ENCODE assay signal across 1 cellular context in the genomic region with DNA sequence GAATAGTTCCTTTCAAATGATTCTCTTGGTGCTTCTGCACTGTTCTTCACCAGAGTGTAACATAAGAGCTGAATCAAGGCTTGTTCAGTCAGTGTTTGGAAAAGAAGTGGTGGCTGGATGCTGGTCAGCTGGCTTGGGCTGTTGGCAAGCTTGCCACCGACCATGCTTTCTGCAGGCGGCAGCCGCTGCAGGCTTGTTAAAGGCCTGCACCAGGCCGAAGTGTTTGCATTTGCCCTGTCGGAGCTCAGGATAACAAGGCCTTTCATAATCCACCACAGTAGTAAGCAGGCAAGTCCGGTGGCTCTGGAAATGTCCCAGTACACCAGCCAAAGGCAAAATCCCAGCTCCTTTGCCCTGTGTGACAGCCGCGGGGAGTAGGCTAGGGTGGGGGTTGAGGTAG.
A peak's percentile ranks its signal among the peaks of the same experiment; 100 is the strongest.
TF ChIP-seq lines count a peak whose summit lies in the region.

No MANE protein-coding gene starts in this region.

TF ChIP-seq in HepG2, 621 proteins besides CTCF, POLR2A, EP300 and RAD21 (continued from another document and continues in another):
- TF ChIP-seq, protein P1, sequence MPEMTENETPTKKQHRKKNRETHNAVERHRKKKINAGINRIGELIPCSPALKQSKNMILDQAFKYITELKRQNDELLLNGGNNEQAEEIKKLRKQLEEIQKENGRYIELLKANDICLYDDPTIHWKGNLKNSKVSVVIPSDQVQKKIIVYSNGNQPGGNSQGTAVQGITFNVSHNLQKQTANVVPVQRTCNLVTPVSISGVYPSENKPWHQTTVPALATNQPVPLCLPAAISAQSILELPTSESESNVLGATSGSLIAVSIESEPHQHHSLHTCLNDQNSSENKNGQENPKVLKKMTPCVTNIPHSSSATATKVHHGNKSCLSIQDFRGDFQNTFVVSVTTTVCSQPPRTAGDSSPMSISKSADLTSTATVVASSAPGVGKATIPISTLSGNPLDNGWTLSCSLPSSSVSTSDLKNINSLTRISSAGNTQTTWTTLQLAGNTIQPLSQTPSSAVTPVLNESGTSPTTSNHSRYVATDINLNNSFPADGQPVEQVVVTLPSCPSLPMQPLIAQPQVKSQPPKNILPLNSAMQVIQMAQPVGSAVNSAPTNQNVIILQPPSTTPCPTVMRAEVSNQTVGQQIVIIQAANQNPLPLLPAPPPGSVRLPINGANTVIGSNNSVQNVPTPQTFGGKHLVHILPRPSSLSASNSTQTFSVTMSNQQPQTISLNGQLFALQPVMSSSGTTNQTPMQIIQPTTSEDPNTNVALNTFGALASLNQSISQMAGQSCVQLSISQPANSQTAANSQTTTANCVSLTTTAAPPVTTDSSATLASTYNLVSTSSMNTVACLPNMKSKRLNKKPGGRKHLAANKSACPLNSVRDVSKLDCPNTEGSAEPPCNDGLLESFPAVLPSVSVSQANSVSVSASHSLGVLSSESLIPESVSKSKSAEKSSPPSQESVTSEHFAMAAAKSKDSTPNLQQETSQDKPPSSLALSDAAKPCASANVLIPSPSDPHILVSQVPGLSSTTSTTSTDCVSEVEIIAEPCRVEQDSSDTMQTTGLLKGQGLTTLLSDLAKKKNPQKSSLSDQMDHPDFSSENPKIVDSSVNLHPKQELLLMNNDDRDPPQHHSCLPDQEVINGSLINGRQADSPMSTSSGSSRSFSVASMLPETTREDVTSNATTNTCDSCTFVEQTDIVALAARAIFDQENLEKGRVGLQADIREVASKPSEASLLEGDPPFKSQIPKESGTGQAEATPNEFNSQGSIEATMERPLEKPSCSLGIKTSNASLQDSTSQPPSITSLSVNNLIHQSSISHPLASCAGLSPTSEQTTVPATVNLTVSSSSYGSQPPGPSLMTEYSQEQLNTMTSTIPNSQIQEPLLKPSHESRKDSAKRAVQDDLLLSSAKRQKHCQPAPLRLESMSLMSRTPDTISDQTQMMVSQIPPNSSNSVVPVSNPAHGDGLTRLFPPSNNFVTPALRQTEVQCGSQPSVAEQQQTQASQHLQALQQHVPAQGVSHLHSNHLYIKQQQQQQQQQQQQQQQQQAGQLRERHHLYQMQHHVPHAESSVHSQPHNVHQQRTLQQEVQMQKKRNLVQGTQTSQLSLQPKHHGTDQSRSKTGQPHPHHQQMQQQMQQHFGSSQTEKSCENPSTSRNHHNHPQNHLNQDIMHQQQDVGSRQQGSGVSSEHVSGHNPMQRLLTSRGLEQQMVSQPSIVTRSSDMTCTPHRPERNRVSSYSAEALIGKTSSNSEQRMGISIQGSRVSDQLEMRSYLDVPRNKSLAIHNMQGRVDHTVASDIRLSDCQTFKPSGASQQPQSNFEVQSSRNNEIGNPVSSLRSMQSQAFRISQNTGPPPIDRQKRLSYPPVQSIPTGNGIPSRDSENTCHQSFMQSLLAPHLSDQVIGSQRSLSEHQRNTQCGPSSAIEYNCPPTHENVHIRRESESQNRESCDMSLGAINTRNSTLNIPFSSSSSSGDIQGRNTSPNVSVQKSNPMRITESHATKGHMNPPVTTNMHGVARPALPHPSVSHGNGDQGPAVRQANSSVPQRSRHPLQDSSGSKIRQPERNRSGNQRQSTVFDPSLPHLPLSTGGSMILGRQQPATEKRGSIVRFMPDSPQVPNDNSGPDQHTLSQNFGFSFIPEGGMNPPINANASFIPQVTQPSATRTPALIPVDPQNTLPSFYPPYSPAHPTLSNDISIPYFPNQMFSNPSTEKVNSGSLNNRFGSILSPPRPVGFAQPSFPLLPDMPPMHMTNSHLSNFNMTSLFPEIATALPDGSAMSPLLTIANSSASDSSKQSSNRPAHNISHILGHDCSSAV (CRISPR knock-in tag; IDR thresholded peaks at IDR 0.05; ENCODE audit: borderline replicate concordance), result no peak
- TF ChIP-seq NCOA1 (CRISPR knock-in tag; IDR thresholded peaks at IDR 0.05) (no peak), ZNF710 (CRISPR knock-in tag; IDR thresholded peaks at IDR 0.05; ENCODE audit: borderline replicate concordance) (no peak), TARDBP (CRISPR knock-in tag; IDR thresholded peaks at IDR 0.05) (no peak), GABPA (IDR thresholded peaks at IDR 0.05; ENCODE audit: low read depth, low read length) (no peak), GABPA (CRISPR knock-in tag; IDR thresholded peaks at IDR 0.05; ENCODE audit: low read depth) (no peak), SPEN (CRISPR knock-in tag; IDR thresholded peaks at IDR 0.05; ENCODE audit: low read depth) (0 out of 2 replicates have a peak, but pooled peaks have one; percentile 30), ZFX (CRISPR knock-in tag; IDR thresholded peaks at IDR 0.05; ENCODE audit: low read depth) (peak; percentile 96), PPARG (CRISPR knock-in tag; conservative IDR thresholded peaks at IDR 0.05) (no peak), CCDC6 (CRISPR knock-in tag; IDR thresholded peaks at IDR 0.05) (no peak), ZNF607 (CRISPR knock-in tag; IDR thresholded peaks at IDR 0.05; ENCODE audit: borderline replicate concordance) (no peak), RXRA (CRISPR knock-in tag; IDR thresholded peaks at IDR 0.05) (no peak), REPIN1 (CRISPR knock-in tag; IDR thresholded peaks at IDR 0.05; ENCODE audit: borderline replicate concordance, low read depth) (no peak), GMEB2 (CRISPR knock-in tag; IDR thresholded peaks at IDR 0.05; ENCODE audit: low read depth) (no peak), NR3C1 (CRISPR knock-in tag; IDR thresholded peaks at IDR 0.05) (no peak), ZNF839 (CRISPR knock-in tag; IDR thresholded peaks at IDR 0.05; ENCODE audit: borderline replicate concordance) (no peak), ZNF335 (CRISPR knock-in tag; IDR thresholded peaks at IDR 0.05) (no peak), ZNF639 (CRISPR knock-in tag; conservative IDR thresholded peaks at IDR 0.05) (no peak)
- TF ChIP-seq, protein P2, sequence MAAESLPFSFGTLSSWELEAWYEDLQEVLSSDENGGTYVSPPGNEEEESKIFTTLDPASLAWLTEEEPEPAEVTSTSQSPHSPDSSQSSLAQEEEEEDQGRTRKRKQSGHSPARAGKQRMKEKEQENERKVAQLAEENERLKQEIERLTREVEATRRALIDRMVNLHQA (CRISPR knock-in tag; IDR thresholded peaks at IDR 0.05), result no peak
- TF ChIP-seq, protein P3, sequence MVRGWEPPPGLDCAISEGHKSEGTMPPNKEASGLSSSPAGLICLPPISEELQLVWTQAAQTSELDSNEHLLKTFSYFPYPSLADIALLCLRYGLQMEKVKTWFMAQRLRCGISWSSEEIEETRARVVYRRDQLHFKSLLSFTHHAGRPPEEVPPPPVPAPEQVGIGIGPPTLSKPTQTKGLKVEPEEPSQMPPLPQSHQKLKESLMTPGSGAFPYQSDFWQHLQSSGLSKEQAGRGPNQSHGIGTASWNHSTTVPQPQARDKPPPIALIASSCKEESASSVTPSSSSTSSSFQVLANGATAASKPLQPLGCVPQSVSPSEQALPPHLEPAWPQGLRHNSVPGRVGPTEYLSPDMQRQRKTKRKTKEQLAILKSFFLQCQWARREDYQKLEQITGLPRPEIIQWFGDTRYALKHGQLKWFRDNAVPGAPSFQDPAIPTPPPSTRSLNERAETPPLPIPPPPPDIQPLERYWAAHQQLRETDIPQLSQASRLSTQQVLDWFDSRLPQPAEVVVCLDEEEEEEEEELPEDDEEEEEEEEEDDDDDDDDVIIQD (CRISPR knock-in tag; IDR thresholded peaks at IDR 0.05; ENCODE audit: low read depth), result no peak; the same call in 1 of the 2 replicates
- TF ChIP-seq, protein P4, sequence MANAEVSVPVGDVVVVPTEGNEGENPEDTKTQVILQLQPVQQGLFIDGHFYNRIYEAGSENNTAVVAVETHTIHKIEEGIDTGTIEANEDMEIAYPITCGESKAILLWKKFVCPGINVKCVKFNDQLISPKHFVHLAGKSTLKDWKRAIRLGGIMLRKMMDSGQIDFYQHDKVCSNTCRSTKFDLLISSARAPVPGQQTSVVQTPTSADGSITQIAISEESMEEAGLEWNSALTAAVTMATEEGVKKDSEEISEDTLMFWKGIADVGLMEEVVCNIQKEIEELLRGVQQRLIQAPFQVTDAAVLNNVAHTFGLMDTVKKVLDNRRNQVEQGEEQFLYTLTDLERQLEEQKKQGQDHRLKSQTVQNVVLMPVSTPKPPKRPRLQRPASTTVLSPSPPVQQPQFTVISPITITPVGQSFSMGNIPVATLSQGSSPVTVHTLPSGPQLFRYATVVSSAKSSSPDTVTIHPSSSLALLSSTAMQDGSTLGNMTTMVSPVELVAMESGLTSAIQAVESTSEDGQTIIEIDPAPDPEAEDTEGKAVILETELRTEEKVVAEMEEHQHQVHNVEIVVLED (CRISPR knock-in tag; IDR thresholded peaks at IDR 0.05; ENCODE audit: borderline replicate concordance), result no peak
- TF ChIP-seq, protein P5, sequence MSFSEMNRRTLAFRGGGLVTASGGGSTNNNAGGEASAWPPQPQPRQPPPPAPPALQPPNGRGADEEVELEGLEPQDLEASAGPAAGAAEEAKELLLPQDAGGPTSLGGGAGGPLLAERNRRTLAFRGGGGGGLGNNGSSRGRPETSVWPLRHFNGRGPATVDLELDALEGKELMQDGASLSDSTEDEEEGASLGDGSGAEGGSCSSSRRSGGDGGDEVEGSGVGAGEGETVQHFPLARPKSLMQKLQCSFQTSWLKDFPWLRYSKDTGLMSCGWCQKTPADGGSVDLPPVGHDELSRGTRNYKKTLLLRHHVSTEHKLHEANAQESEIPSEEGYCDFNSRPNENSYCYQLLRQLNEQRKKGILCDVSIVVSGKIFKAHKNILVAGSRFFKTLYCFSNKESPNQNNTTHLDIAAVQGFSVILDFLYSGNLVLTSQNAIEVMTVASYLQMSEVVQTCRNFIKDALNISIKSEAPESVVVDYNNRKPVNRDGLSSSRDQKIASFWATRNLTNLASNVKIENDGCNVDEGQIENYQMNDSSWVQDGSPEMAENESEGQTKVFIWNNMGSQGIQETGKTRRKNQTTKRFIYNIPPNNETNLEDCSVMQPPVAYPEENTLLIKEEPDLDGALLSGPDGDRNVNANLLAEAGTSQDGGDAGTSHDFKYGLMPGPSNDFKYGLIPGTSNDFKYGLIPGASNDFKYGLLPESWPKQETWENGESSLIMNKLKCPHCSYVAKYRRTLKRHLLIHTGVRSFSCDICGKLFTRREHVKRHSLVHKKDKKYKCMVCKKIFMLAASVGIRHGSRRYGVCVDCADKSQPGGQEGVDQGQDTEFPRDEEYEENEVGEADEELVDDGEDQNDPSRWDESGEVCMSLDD (CRISPR knock-in tag; IDR thresholded peaks at IDR 0.05; ENCODE audit: borderline replicate concordance), result no peak
- TF ChIP-seq, protein P6, sequence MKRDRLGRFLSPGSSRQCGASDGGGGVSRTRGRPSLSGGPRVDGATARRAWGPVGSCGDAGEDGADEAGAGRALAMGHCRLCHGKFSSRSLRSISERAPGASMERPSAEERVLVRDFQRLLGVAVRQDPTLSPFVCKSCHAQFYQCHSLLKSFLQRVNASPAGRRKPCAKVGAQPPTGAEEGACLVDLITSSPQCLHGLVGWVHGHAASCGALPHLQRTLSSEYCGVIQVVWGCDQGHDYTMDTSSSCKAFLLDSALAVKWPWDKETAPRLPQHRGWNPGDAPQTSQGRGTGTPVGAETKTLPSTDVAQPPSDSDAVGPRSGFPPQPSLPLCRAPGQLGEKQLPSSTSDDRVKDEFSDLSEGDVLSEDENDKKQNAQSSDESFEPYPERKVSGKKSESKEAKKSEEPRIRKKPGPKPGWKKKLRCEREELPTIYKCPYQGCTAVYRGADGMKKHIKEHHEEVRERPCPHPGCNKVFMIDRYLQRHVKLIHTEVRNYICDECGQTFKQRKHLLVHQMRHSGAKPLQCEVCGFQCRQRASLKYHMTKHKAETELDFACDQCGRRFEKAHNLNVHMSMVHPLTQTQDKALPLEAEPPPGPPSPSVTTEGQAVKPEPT (CRISPR knock-in tag; IDR thresholded peaks at IDR 0.05; ENCODE audit: low read depth), result peak; percentile 47; the same call in 1 of the 2 replicates
